ENCODE assay signal across 16 cellular contexts in the genomic region with DNA sequence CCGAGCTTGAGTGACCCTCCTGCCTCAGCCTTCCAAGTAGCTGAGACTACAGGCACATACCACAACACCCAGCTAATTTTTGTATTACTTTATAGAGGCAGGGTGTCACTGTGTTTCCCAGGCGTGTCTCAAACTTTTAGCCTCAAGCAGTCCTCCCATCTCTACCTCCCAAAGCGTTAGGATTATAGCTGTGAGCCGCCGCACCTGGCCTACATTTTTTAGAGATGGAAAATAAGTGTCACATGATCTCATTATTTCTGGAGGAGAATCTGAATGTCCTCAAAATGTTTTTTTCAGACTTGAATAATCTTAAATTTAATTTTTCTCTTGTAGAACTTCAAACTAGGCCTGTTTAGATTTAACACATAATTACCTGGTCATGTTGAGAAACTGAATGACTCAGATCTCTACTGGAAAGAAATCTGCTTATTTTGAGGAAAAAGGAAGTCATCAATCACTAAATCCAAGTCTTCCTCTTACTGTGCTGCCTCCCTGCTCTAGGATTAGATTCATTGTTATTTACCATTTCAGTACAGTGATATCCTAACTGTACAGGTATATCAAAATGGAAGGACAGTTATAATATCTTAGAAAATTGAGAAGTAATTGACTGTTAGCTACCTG.
DNase-seq lines count a peak whose midpoint lies in the region; ATAC-seq and TF ChIP-seq lines count a peak whose summit lies in the region.
"Had no signal": no experiment of that assay in that cellular context is flagged by ENCODE, and none has a peak within 500 bp of the region (broad histone marks: within the 10 kb centered on the region; RNA-seq: fewer than 3 reads in every experiment).

No MANE protein-coding gene starts in this region.

- no peaks in the 10 kb centered on the region for H3K9me3 Mint-ChIP-seq in CD4-positive, alpha-beta memory T cell
- H3K9me3 Mint-ChIP-seq in activated T-helper 17 cell treated with anti-CD3 and anti-CD28 coated beads, Interleukin-2, amount 50 U/mL, for 72 hours: no peaks in the 10 kb centered on the region
- H3K9me3 Mint-ChIP-seq in activated CD4-positive, alpha-beta memory T cell treated with anti-CD3 and anti-CD28 coated beads for 36 hours: no peaks in the 10 kb centered on the region
- H3K9me3 Mint-ChIP-seq: IgD-negative memory B cell had no signal

- POLR2A ChIA-PET in A673 (lab: Charles Lee; ENCODE audit: low non-redundant PET): interaction anchor here (0.6 kb wide), 1 partner anchor 196 kb away, joined by 3 read pairs; no protein-coding TSS in a partner anchor
- POLR2A ChIA-PET in CD4-positive, alpha-beta memory T cell (lab: Charles Lee; ENCODE audit: partially characterized antibody): no interaction called here
- POLR2A ChIA-PET in activated CD4-positive, alpha-beta memory T cell treated with anti-CD3 and anti-CD28 coated beads for 36 hours (lab: Charles Lee): no interaction called here

- peaks cover 33 to 55% of the 10 kb centered on the region in 2 donors for H3K36me3 Mint-ChIP-seq in CD4-positive, alpha-beta memory T cell
- peaks cover 65% of the 10 kb centered on the region for H3K36me3 Mint-ChIP-seq in activated T-helper 17 cell treated with anti-CD3 and anti-CD28 coated beads, Interleukin-2, amount 50 U/mL, for 72 hours (ENCODE audit: low read depth)
- peaks cover 11% of the 10 kb centered on the region for H3K36me3 Mint-ChIP-seq in activated CD4-positive, alpha-beta memory T cell treated with anti-CD3 and anti-CD28 coated beads for 36 hours

- peaks cover 20 to 36% (median 24%) of the 10 kb centered on the region in 4 donors for H3K4me1 Mint-ChIP-seq in CD4-positive, alpha-beta memory T cell
- H3K4me1 Mint-ChIP-seq in activated T-helper 17 cell treated with anti-CD3 and anti-CD28 coated beads, Interleukin-2, amount 50 U/mL, for 72 hours: peaks cover 11% of the 10 kb centered on the region
- H3K4me1 Mint-ChIP-seq in activated CD4-positive, alpha-beta memory T cell treated with anti-CD3 and anti-CD28 coated beads for 36 hours (ENCODE audit: low read depth): peaks cover 20% of the 10 kb centered on the region

- no peak overlapping the region for H3K4me3 ChIP-seq in A673 (ENCODE audit: low read depth, low read length, poor library complexity, severe bottlenecking)
- no peak overlapping the region for H3K4me3 ChIP-seq in CD4-positive, alpha-beta memory T cell (ENCODE audit: low read length in 2 of 2)
- H3K4me3 ChIP-seq in effector memory CD4-positive, alpha-beta T cell (ENCODE audit: insufficient read depth, low read depth, low read length, poor library complexity, severe bottlenecking): no peak overlapping the region
- H3K4me3 ChIP-seq: BLaER1 treated with 17β-estradiol and CSF1 and Interleukin-3, amounts not matched to agents 10 nM and 100 nM; Peyer's patch had no signal

- H3K36me3 ChIP-seq in A673 (ENCODE audit: insufficient read depth, low read length, poor library complexity, severe bottlenecking): no peaks in the 10 kb centered on the region
- H3K36me3 ChIP-seq in CD4-positive, alpha-beta memory T cell (ENCODE audit: insufficient read depth, low read length): no peaks in the 10 kb centered on the region
- H3K36me3 ChIP-seq in effector memory CD4-positive, alpha-beta T cell (ENCODE audit: control insufficient read depth, insufficient read depth, low read length): peaks cover 35% of the 10 kb centered on the region

- TF ChIP-seq CTCF in A673 (conservative IDR thresholded peaks at IDR 0.05; ENCODE audit: low read depth, low read length): no peak
- TF ChIP-seq CTCF in foreskin keratinocyte (conservative IDR thresholded peaks at IDR 0.05): no peak

- peak; percentile 16 for ATAC-seq in activated T-helper 17 cell treated with anti-CD3 and anti-CD28 coated beads, Interleukin-2, amount 50 U/mL, for 72 hours (replicated peaks)
- peak; percentile 62 for ATAC-seq in foreskin keratinocyte
- ATAC-seq in GM21528 (IDR thresholded peaks at IDR 0.05; ENCODE audit: low FRiP score, unreplicated experiment): no peak

- intact Hi-C loops in A673 (cut with micrococcal nuclease; ENCODE audit: unreplicated experiment): no loop called here
- intact Hi-C loops in CD4-positive, alpha-beta memory T cell (cut with micrococcal nuclease): no loop called here
- intact Hi-C loops in activated CD4-positive, alpha-beta memory T cell treated with anti-CD3 and anti-CD28 coated beads for 36 hours (cut with micrococcal nuclease): loop anchor here (2.0 kb wide), 1 partner anchor 14 kb away; no protein-coding TSS in a partner anchor

- H3K27me3 ChIP-seq in A673 (replicated peaks; ENCODE audit: insufficient read depth, low read depth, low read length, poor library complexity) (no peaks in the 10 kb centered on the region), foreskin keratinocyte (no peaks in the 10 kb centered on the region)
- H3K27me3 ChIP-seq in CD4-positive, alpha-beta memory T cell (ENCODE audit: insufficient read depth, low read length): no peaks in the 10 kb centered on the region
- no peaks in the 10 kb centered on the region for H3K27me3 ChIP-seq in effector memory CD4-positive, alpha-beta T cell (replicated peaks; ENCODE audit: control insufficient read depth, insufficient read depth, low read length, poor library complexity, severe bottlenecking)
- H3K27me3 ChIP-seq: BLaER1 treated with 17β-estradiol and CSF1 and Interleukin-3, amounts not matched to agents 10 nM and 100 nM; Peyer's patch had no signal

- peak overlapping the region in 4 of 7 donors; percentile 41 to 73 (median 59) for H3K27ac Mint-ChIP-seq in CD4-positive, alpha-beta memory T cell
- peak overlapping the region; percentile 68 for H3K27ac Mint-ChIP-seq in activated T-helper 17 cell treated with anti-CD3 and anti-CD28 coated beads, Interleukin-2, amount 50 U/mL, for 72 hours
- no peak overlapping the region for H3K27ac Mint-ChIP-seq in activated CD4-positive, alpha-beta memory T cell treated with anti-CD3 and anti-CD28 coated beads for 36 hours

- H3K4me3 Mint-ChIP-seq in CD4-positive, alpha-beta memory T cell: no peak overlapping the region
- no peak overlapping the region for H3K4me3 Mint-ChIP-seq in activated T-helper 17 cell treated with anti-CD3 and anti-CD28 coated beads, Interleukin-2, amount 50 U/mL, for 72 hours
- H3K4me3 Mint-ChIP-seq in activated CD4-positive, alpha-beta memory T cell treated with anti-CD3 and anti-CD28 coated beads for 36 hours: no peak overlapping the region
- H3K4me3 Mint-ChIP-seq: IgD-negative memory B cell had no signal

- no TSS peak for BruUV-seq in A673 (replicated peaks; lab: Mats Ljungman, UMichigan)

- H3K27ac ChIP-seq in A673 (ENCODE audit: low read depth, low read length, poor library complexity, severe bottlenecking) (no peak overlapping the region), foreskin keratinocyte (no peak overlapping the region)
- H3K27ac ChIP-seq in CD4-positive, alpha-beta memory T cell (ENCODE audit: low read depth, low read length): no peak overlapping the region
- H3K27ac ChIP-seq in effector memory CD4-positive, alpha-beta T cell (ENCODE audit: insufficient read depth, low read length, poor library complexity, severe bottlenecking): no peak overlapping the region
- H3K27ac ChIP-seq: BLaER1 treated with 17β-estradiol and CSF1 and Interleukin-3, amounts not matched to agents 10 nM and 100 nM; Peyer's patch had no signal

- peak; percentile 13 for DNase-seq in A673 (ENCODE audit: low spot score)
- no peak for DNase-seq in CD4-positive, alpha-beta memory T cell
- peak; percentile 9 to 38 for DNase-seq in foreskin keratinocyte
- no peak for DNase-seq in activated CD4-positive, alpha-beta memory T cell treated with anti-CD3 and anti-CD28 coated beads for 36 hours
- no peak for DNase-seq in effector memory CD4-positive, alpha-beta T cell
- DNase-seq: DMS 273 treated with DMSO at 0.1 percent for 48 hours, NCI-H1105 treated with DMSO at 0.1 percent for 48 hours, NCI-H1930, NCI-H2171, NCI-H774, Peyer's patch, SHP77 had no signal

- H3K4me1 ChIP-seq in A673 (ENCODE audit: insufficient read depth, low read length, poor library complexity, severe bottlenecking) (peaks cover 9% of the 10 kb centered on the region), foreskin keratinocyte (peaks cover 8% of the 10 kb centered on the region)
- H3K4me1 ChIP-seq in CD4-positive, alpha-beta memory T cell (ENCODE audit: insufficient read depth, low read length): peaks cover 25% of the 10 kb centered on the region
- H3K4me1 ChIP-seq in effector memory CD4-positive, alpha-beta T cell (ENCODE audit: control insufficient read depth, insufficient read depth, low read length, poor library complexity, severe bottlenecking): peaks cover 6% of the 10 kb centered on the region

- no peaks in the 10 kb centered on the region for H3K27me3 Mint-ChIP-seq in CD4-positive, alpha-beta memory T cell
- H3K27me3 Mint-ChIP-seq in activated T-helper 17 cell treated with anti-CD3 and anti-CD28 coated beads, Interleukin-2, amount 50 U/mL, for 72 hours: no peaks in the 10 kb centered on the region
- no peaks in the 10 kb centered on the region for H3K27me3 Mint-ChIP-seq in activated CD4-positive, alpha-beta memory T cell treated with anti-CD3 and anti-CD28 coated beads for 36 hours
- H3K27me3 Mint-ChIP-seq: IgD-negative memory B cell had no signal

- CTCF ChIA-PET in A673 (lab: Charles Lee): no interaction called here
- CTCF ChIA-PET in CD4-positive, alpha-beta memory T cell (lab: Charles Lee; ENCODE audit: partially characterized antibody): no interaction called here
- CTCF ChIA-PET in activated CD4-positive, alpha-beta memory T cell treated with anti-CD3 and anti-CD28 coated beads for 36 hours (lab: Charles Lee): interaction anchor here (1.2 kb wide), 1 partner anchor 73 kb away, joined by 3 read pairs; no protein-coding TSS in a partner anchor

- no peaks in the 10 kb centered on the region for H3K9me3 ChIP-seq in A673 (ENCODE audit: low read depth, low read length, poor library complexity, severe bottlenecking)
- no peaks in the 10 kb centered on the region for H3K9me3 ChIP-seq in CD4-positive, alpha-beta memory T cell (ENCODE audit: control insufficient read depth in 1 of 2, low read length in 2 of 2)
- no peaks in the 10 kb centered on the region for H3K9me3 ChIP-seq in effector memory CD4-positive, alpha-beta T cell (ENCODE audit: control insufficient read depth, low read length)
- H3K9me3 ChIP-seq: BLaER1 treated with 17β-estradiol and CSF1 and Interleukin-3, amounts not matched to agents 10 nM and 100 nM; Peyer's patch had no signal

Comparison
In these comparisons a context has a peak if more than half of its experiments do, and no peak if none do; other contexts are left out.
1. DNase-seq: peak in A673 (single experiment) and foreskin keratinocyte (2 of 2); none in CD4-positive, alpha-beta memory T cell (0 of 5), activated CD4-positive, alpha-beta memory T cell treated with anti-CD3 and anti-CD28 coated beads for 36 hours (single experiment) and effector memory CD4-positive, alpha-beta T cell (0 of 3).